Comparison of ENCODE assay signal across 10 cellular contexts in genomic region chr5:173789031-173789920, GRCh38.
DNase-seq lines count a peak whose midpoint lies in the region; ATAC-seq and TF ChIP-seq lines count a peak whose summit lies in the region.
"Had no signal": no experiment of that assay in that cellular context is flagged by ENCODE, and none has a peak within 500 bp of the region (broad histone marks: within the 10 kb centered on the region; RNA-seq: fewer than 3 reads in every experiment).

No MANE protein-coding gene starts in this region.

- H3K27ac ChIP-seq in neural progenitor cell = no peak overlapping the region

- peaks cover 5% of the 10 kb centered on the region for H3K27me3 Mint-ChIP-seq in neural progenitor cell (ENCODE audit: insufficient read depth, low read depth)

- no peaks in the 10 kb centered on the region for H3K79me2 ChIP-seq in neural progenitor cell (ENCODE audit: low read depth)

- peaks cover 12% of the 10 kb centered on the region for H3K4me1 ChIP-seq in neural progenitor cell

- no peak overlapping the region for H3K4me3 Mint-ChIP-seq in neural progenitor cell
- H3K4me3 Mint-ChIP-seq: activated T-helper 1 cell treated with anti-CD3 and anti-CD28 coated beads, Interleukin-12 subunit alpha, Interleukin-12 subunit beta, Interleukin-2, Interleukin-4 antibody, amounts not matched to agents 30 ng/mL and 10 ng/mL and 1 ng/mL, durations not matched to agents 14 hours and 24 hours and 36 hours had no signal

- peaks cover 18% of the 10 kb centered on the region for H3K4me1 Mint-ChIP-seq in neural progenitor cell

- H3K4me3 ChIP-seq in neural progenitor cell = no peak overlapping the region

- peak; percentile 49 for ATAC-seq in HG03045 (IDR thresholded peaks at IDR 0.05; ENCODE audit: unreplicated experiment)
- no peak for ATAC-seq in HG03432 (IDR thresholded peaks at IDR 0.05; ENCODE audit: unreplicated experiment)
- no peak for ATAC-seq in HG03378 (IDR thresholded peaks at IDR 0.05; ENCODE audit: unreplicated experiment)

- H3K4me2 ChIP-seq in neural progenitor cell = no peak overlapping the region

- H3K27ac Mint-ChIP-seq in neural progenitor cell = peak overlapping the region; percentile 10
- H3K27ac Mint-ChIP-seq: activated T-helper 1 cell treated with anti-CD3 and anti-CD28 coated beads, Interleukin-12 subunit alpha, Interleukin-12 subunit beta, Interleukin-2, Interleukin-4 antibody, amounts not matched to agents 30 ng/mL and 10 ng/mL and 1 ng/mL, durations not matched to agents 14 hours and 24 hours and 36 hours had no signal

- no peaks in the 10 kb centered on the region for H4K20me1 ChIP-seq in neural progenitor cell (ENCODE audit: low read depth)

- DNase-seq in GM04504 (ENCODE audit: low read depth) (peak; percentile 25), amniotic epithelial cell (ENCODE audit: low read depth) (peak; percentile 83), neural progenitor cell (ENCODE audit: low spot score) (no peak), COLO668 (lab: John Stamatoyannopoulos, UW; ENCODE audit: unreplicated experiment) (no peak), NCI-H748 (lab: John Stamatoyannopoulos, UW; ENCODE audit: unreplicated experiment) (no peak)
- DNase-seq: NCI-H1105 treated with DMSO at 0.1 percent for 48 hours had no signal

- no peaks in the 10 kb centered on the region for H3K9me3 Mint-ChIP-seq in neural progenitor cell
- H3K9me3 Mint-ChIP-seq: activated T-helper 1 cell treated with anti-CD3 and anti-CD28 coated beads, Interleukin-12 subunit alpha, Interleukin-12 subunit beta, Interleukin-2, Interleukin-4 antibody, amounts not matched to agents 30 ng/mL and 10 ng/mL and 1 ng/mL, durations not matched to agents 14 hours and 24 hours and 36 hours had no signal

- no peaks in the 10 kb centered on the region for H3K27me3 ChIP-seq in neural progenitor cell

- no peak overlapping the region for H2AFZ ChIP-seq in neural progenitor cell (replicated peaks)

- no peaks in the 10 kb centered on the region for H3K9me3 ChIP-seq in neural progenitor cell (ENCODE audit: low read depth)

- H3K36me3 ChIP-seq in neural progenitor cell = no peaks in the 10 kb centered on the region

- H3K36me3 Mint-ChIP-seq in neural progenitor cell = no peaks in the 10 kb centered on the region

- TF ChIP-seq CTCF in neural progenitor cell (IDR thresholded peaks at IDR 0.05) = no peak

- peaks cover 18% of the 10 kb centered on the region for H3F3A ChIP-seq in neural progenitor cell (ENCODE audit: low read depth)

- no peak overlapping the region for H3K9ac ChIP-seq in neural progenitor cell

Comparison
In these comparisons a context has a peak if more than half of its experiments do, and no peak if none do; other contexts are left out.
1. DNase-seq: peak in GM04504 (single experiment) and amniotic epithelial cell (single experiment); none in neural progenitor cell (single experiment), COLO668 (single experiment) and NCI-H748 (single experiment).